ENCODE assay signal across 8 cellular contexts in the genomic region with DNA sequence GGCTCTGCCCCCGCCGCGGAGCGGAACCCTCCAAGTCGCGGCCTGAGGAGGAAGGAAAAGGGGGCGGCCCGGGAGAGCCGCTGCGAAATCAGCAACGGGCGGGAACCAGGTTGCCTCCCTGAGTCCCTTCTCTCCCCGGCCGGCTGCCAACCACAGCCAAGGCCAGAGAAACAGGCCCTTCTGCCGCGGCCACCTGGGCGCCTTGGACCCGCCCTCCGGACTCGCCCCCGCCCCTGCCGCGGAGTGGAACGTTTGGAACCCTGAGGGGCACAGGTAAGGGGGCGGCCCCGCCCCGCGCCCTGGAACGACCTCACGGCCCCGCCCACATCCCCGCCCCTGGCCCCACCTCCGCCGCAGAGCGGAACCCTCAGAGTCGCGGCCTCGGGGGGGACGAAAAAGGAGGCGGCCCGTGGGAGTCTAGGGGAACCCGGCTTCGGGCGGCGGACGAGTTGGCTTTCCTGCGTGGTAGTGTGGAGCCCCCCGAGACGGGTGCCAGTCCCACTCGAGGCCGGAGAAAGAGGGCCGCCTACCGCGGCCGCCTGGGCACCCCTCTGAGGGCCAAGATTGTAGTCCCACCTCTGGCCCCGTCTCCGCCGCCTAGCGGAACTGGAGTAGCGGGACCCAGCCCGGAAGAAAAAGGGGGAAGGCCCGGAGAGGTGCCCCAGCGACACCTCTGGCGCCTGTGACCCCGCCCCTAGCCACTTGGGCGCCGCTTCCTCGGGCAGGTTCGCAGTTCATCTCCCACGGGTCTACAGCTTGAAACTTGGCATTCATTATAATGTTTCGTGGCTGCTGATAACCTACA. TPM values are rescaled to one million over a fixed set of nuclear protein-coding genes. Genes with fewer than 3 reads are reported as not detected.
DNase-seq lines count a peak whose midpoint lies in the region; ATAC-seq, FAIRE-seq and TF ChIP-seq lines count a peak whose summit lies in the region.

No MANE protein-coding gene starts in this region.

- CTCF ChIA-PET in SK-N-SH (lab: Yijun Ruan, JAX) = interaction anchor here (1.5 kb wide), 1 partner anchor 53 kb away, joined by 5 read pairs; no protein-coding TSS in a partner anchor

- peak overlapping the region; percentile 83 for H3K9ac ChIP-seq in SK-N-SH

- no peak for TF ChIP-seq EP300 in SK-N-SH (IDR thresholded peaks at IDR 0.05; ENCODE audit: borderline replicate concordance in 1 of 2, low read depth in 1 of 2, low read length in 1 of 2)
- no peak for TF ChIP-seq EP300 in transverse colon (IDR thresholded peaks at IDR 0.05; ENCODE audit: low read depth)

- no peak for TF ChIP-seq RAD21 in SK-N-SH (IDR thresholded peaks at IDR 0.05; ENCODE audit: low read length)

- peak; percentile 18 for TF ChIP-seq CTCF in GM12865 (IDR thresholded peaks at IDR 0.05; ENCODE audit: insufficient read depth, low read depth, low read length, missing control alignments)
- TF ChIP-seq CTCF in SK-N-SH (IDR thresholded peaks at IDR 0.05) = peak; percentile 49
- peak in 3 of 4 donors; percentile 19 to 32 (median 28) for TF ChIP-seq CTCF in pancreas (IDR thresholded peaks at IDR 0.05)
- peak; percentile 43 to 84 (median 55) for TF ChIP-seq CTCF in transverse colon (IDR thresholded peaks at IDR 0.05)

- H3K27ac Mint-ChIP-seq in activated naive CD8-positive, alpha-beta T cell = peak overlapping the region; percentile 91

- no peaks in the 10 kb centered on the region for H3K36me3 Mint-ChIP-seq in activated naive CD8-positive, alpha-beta T cell

- peak overlapping the region; percentile 70 for H3K4me3 ChIP-seq in GM12865 (ENCODE audit: low read depth, low read length)
- H3K4me3 ChIP-seq in SK-N-SH (ENCODE audit: low read depth in 2 of 2, low read length in 1 of 2) = peak overlapping the region; percentile 67 to 71
- H3K4me3 ChIP-seq in pancreas = peak overlapping the region; percentile 40 to 61 (median 45)
- peak overlapping the region; percentile 27 to 84 (median 68) for H3K4me3 ChIP-seq in transverse colon

- ATAC-seq in HG02623 (IDR thresholded peaks at IDR 0.05; ENCODE audit: unreplicated experiment) (peak; percentile 77), pancreas (peak; percentile 93 to 97 (median 94))

- H3K27ac ChIP-seq in SK-N-SH (ENCODE audit: low read depth in 2 of 2, low read length in 1 of 2) (peak overlapping the region; percentile 73 to 80), pancreas (peak overlapping the region; percentile 86 to 93 (median 88)), transverse colon (peak overlapping the region; percentile 88 to 96 (median 92))

- H2AFZ ChIP-seq in SK-N-SH (ENCODE audit: low read depth) = peak overlapping the region; percentile 84; the same call in 1 of the 2 replicates

- FAIRE-seq in pancreas (lab: Jason Lieb, UNC) = no peak

- intact Hi-C loops in head of caudate nucleus (cut with DNase I) = no loop called here
- intact Hi-C loops in pancreas (cut with DNase I) = no loop called here
- intact Hi-C loops in transverse colon (cut with DNase I; ENCODE audit: low total_unique reads) = no loop called here

- H3F3A ChIP-seq in SK-N-SH (replicated peaks; ENCODE audit: insufficient read depth) = no peaks in the 10 kb centered on the region

- peaks cover 15% of the 10 kb centered on the region; the same call in 1 of the 2 replicates for H3K79me2 ChIP-seq in SK-N-SH (ENCODE audit: insufficient read depth)

- TF ChIP-seq POLR2A in transverse colon (IDR thresholded peaks at IDR 0.05) = peak; percentile 47

- DNase-seq in GM12865 (ENCODE audit: low read depth) (peak; percentile 90), NCI-H1092 treated with DMSO at 0.1 percent for 48 hours (lab: John Stamatoyannopoulos, UW) (peak; percentile 88), SK-N-SH (peak; percentile 91), head of caudate nucleus (peak; percentile 39 to 90 (median 80)), pancreas (peak; percentile 86 to 93 (median 90)), transverse colon (peak; percentile 86)

- no peaks in the 10 kb centered on the region for H3K27me3 Mint-ChIP-seq in activated naive CD8-positive, alpha-beta T cell

- H3K4me3 Mint-ChIP-seq in activated naive CD8-positive, alpha-beta T cell = peak overlapping the region; percentile 88

- H3K9me3 Mint-ChIP-seq in activated naive CD8-positive, alpha-beta T cell (ENCODE audit: low read depth) = no peaks in the 10 kb centered on the region

- in situ Hi-C loops in transverse colon (cut with MboI; ENCODE audit: low pct_ligation_motif_present in 1 of 4, low pct_unique_long_range_greater_than_20kb in 1 of 4, low sequenced_read_pairs in 3 of 4) = loop anchor here in 1 of 4 donors (25.0 kb wide), 1 partner anchor 353 kb away; a partner anchor contains a TSS

- peak overlapping the region; percentile 78 for H3K4me2 ChIP-seq in SK-N-SH

- WGBS in SK-N-SH (ENCODE audit: low lambda C conversion rate) = 46% methylated on average over 20 of the region's 71 CpGs
- WGBS in pancreas, 2 donors = 1 to 15% methylated on average over 43 to 71 of the region's 71 CpGs
- WGBS in transverse colon (ENCODE audit: low coverage in 1 of 2), 2 donors = 39% methylated on average over 45 of the region's 71 CpGs; no CpG with 5 or more reads in 1 of the 2 donors

- peaks cover 0 to 6% of the 10 kb centered on the region in 2 experiments; a peak in 2 of 4 replicates for H3K4me1 ChIP-seq in SK-N-SH (ENCODE audit: control insufficient read depth in 1 of 2, insufficient read depth in 2 of 2, low read depth in 1 of 2, low read length in 1 of 2)
- peaks cover 0 to 3% (median 0%) of the 10 kb centered on the region in 3 donors for H3K4me1 ChIP-seq in pancreas
- H3K4me1 ChIP-seq in transverse colon = peaks cover 0 to 10% (median 8%) of the 10 kb centered on the region in 4 donors

- H3K36me3 ChIP-seq in SK-N-SH (replicated peaks in 1 of 2; ENCODE audit: control insufficient read depth in 1 of 2, insufficient read depth in 2 of 2, low read length in 1 of 2) (no peaks in the 10 kb centered on the region), pancreas (no peaks in the 10 kb centered on the region), transverse colon (no peaks in the 10 kb centered on the region)

- H3K27me3 ChIP-seq in SK-N-SH (ENCODE audit: insufficient read depth) (no peaks in the 10 kb centered on the region), pancreas (no peaks in the 10 kb centered on the region), transverse colon (no peaks in the 10 kb centered on the region)

- H3K4me1 Mint-ChIP-seq in activated naive CD8-positive, alpha-beta T cell (ENCODE audit: low read depth) = peaks cover 23% of the 10 kb centered on the region

- H3K9me3 ChIP-seq in SK-N-SH = no peaks in the 10 kb centered on the region
- no peaks in the 10 kb centered on the region for H3K9me3 ChIP-seq in pancreas
- H3K9me3 ChIP-seq in transverse colon = no peaks in the 10 kb centered on the region

- H3K9me2 ChIP-seq in SK-N-SH = no peaks in the 10 kb centered on the region

- no peaks in the 10 kb centered on the region for H4K20me1 ChIP-seq in SK-N-SH (ENCODE audit: insufficient read depth)

- POLR2A ChIA-PET in SK-N-SH (lab: Yijun Ruan, JAX) = interaction anchor here (1.3 kb wide), 1 partner anchor 25 kb away, joined by 3 read pairs; no protein-coding TSS in a partner anchor

TF ChIP-seq in SK-N-SH, 30 proteins besides CTCF, POLR2A, EP300 and RAD21:
- TF ChIP-seq POLR2AphosphoS5 (IDR thresholded peaks at IDR 0.05; ENCODE audit: low read depth, low read length) = peak; percentile 61
- TF ChIP-seq ELF1 (IDR thresholded peaks at IDR 0.05) = 0 out of 2 replicates have a peak, but pooled peaks have one; percentile 54
- peak; percentile 81 for TF ChIP-seq GABPA (IDR thresholded peaks at IDR 0.05; ENCODE audit: low read depth)
- TF ChIP-seq TAF1 (IDR thresholded peaks at IDR 0.05; ENCODE audit: borderline replicate concordance, low read depth, low read length) = no peak; the same call in 1 of the 2 replicates
- no peak for TF ChIP-seq JUND (IDR thresholded peaks at IDR 0.05)

RNA-seq across cellular contexts. Expression of a gene that starts 0.7 kb away (rescaled TPM):
- 19.9 and 20.5 TPM in 2 replicates for polyA plus RNA-seq in SK-N-SH (2012; rRNA removed)
- polyA plus RNA-seq in SK-N-SH (2012; cell fraction: cytosol; rRNA removed) = 4.0 and 6.2 TPM in 2 replicates
- polyA plus RNA-seq in SK-N-SH (2012; cell fraction: nucleus; rRNA removed) = 130 and 131 TPM in 2 replicates
- total RNA-seq in pancreas = 10 to 100 TPM; 16.0 to 29.0 (median 21.6) TPM
- polyA plus RNA-seq in pancreas = 10 to 100 TPM; 44.7 to 72.7 TPM
- total RNA-seq in transverse colon = 10 to 100 TPM; 23.8 to 46.4 (median 30.4) TPM

Comparison
In these comparisons a context has a peak if more than half of its experiments do, and no peak if none do; other contexts are left out.
1. Peak in every context shown above with its lines: DNase-seq, ATAC-seq, H3K4me3 ChIP-seq and H3K27ac ChIP-seq.